ENCODE assay signal across 10 cellular contexts in the genomic region with DNA sequence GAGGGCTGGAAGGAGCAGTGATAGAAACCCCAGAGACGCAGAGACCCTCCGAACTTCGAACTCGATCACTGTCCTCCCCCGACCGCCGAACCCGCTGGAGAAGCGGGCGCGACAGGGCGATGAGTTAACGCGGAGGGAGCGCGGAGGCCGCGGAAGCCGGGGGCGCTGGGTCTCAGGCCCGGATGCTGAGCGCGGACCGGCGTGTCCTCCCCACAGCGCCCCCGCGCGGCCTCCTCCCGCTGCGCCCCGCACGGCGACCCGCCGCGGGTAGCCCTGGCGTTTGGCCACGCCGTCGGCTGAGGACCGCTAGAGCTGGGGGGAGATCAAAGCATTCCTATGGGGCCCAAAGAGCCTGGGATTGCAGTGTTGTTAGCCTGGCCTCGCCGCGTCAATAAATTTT. TPM values are rescaled to one million over a fixed set of nuclear protein-coding genes. Genes with fewer than 3 reads are reported as not detected.
DNase-seq lines count a peak whose midpoint lies in the region; ATAC-seq and TF ChIP-seq lines count a peak whose summit lies in the region.
"Had no signal": no experiment of that assay in that cellular context is flagged by ENCODE, and none has a peak within 500 bp of the region (broad histone marks: within the 10 kb centered on the region; RNA-seq: fewer than 3 reads in every experiment).

No MANE protein-coding gene starts in this region.

- ATAC-seq in CD8-positive, alpha-beta T cell, result no peak
- peak; percentile 30 to 51 for ATAC-seq in naive thymus-derived CD8-positive, alpha-beta T cell
- ATAC-seq in GM21423 (IDR thresholded peaks at IDR 0.05; ENCODE audit: unreplicated experiment) (no peak), GM21576 (IDR thresholded peaks at IDR 0.05; ENCODE audit: unreplicated experiment) (no peak)
- ATAC-seq: left lobe of liver had no signal

- no peaks in the 10 kb centered on the region for H3K36me3 Mint-ChIP-seq in CD8-positive, alpha-beta T cell
- H3K36me3 Mint-ChIP-seq in naive thymus-derived CD8-positive, alpha-beta T cell, result peaks cover 0 to 6% (median 5%) of the 10 kb centered on the region in 3 donors

- H3K4me3 Mint-ChIP-seq in CD8-positive, alpha-beta T cell, result peak overlapping the region; percentile 15
- H3K4me3 Mint-ChIP-seq in naive thymus-derived CD8-positive, alpha-beta T cell, result peak overlapping the region in 9 of 10 donors; percentile 28 to 68 (median 58)

- no peak for TF ChIP-seq POLR2A in lower leg skin (IDR thresholded peaks at IDR 0.05)

- intact Hi-C loops in CD8-positive, alpha-beta T cell (cut with DNase I, micrococcal nuclease), result no loop called here
- intact Hi-C loops in colonic mucosa (cut with DNase I), result no loop called here
- intact Hi-C loops in lower leg skin (cut with DNase I; ENCODE audit: low total_unique reads), result no loop called here

- POLR2A ChIA-PET in CD8-positive, alpha-beta T cell (lab: Charles Lee), result no interaction called here
- POLR2A ChIA-PET in naive thymus-derived CD8-positive, alpha-beta T cell (lab: Charles Lee), result no interaction called here

- DNase-seq in CD8-positive, alpha-beta T cell, result no peak
- DNase-seq in HAP-1 (ENCODE audit: low spot score in 2 of 2), result peak in 1 of 2 experiments; percentile 74
- DNase-seq in colonic mucosa, result peak; percentile 48
- peak in 1 of 10 donors; percentile 18 for DNase-seq in naive thymus-derived CD8-positive, alpha-beta T cell
- DNase-seq in dedifferentiated amniotic fluid mesenchymal stem cell (ENCODE audit: extremely low spot score), result no peak
- DNase-seq in lower leg skin (ENCODE audit: low spot score in 2 of 2), result no peak
- DNase-seq: NCI-H146 had no signal

- no peaks in the 10 kb centered on the region for H3K9me3 Mint-ChIP-seq in CD8-positive, alpha-beta T cell
- H3K9me3 Mint-ChIP-seq in naive thymus-derived CD8-positive, alpha-beta T cell, result peaks cover 0 to 22% (median 3%) of the 10 kb centered on the region in 9 donors

- H3K36me3 ChIP-seq in CD8-positive, alpha-beta T cell (ENCODE audit: insufficient read depth, low read length), result no peaks in the 10 kb centered on the region
- H3K36me3 ChIP-seq in HAP-1 (replicated peaks), result no peaks in the 10 kb centered on the region
- H3K36me3 ChIP-seq in colonic mucosa, result no peaks in the 10 kb centered on the region

- in situ Hi-C loops in HAP-1 (cut with MboI; ENCODE audit: low sequenced_read_pairs), result no loop called here

- no peak for TF ChIP-seq CTCF in CD8-positive, alpha-beta T cell (IDR thresholded peaks at IDR 0.05)
- TF ChIP-seq CTCF in colonic mucosa (IDR thresholded peaks at IDR 0.05) (peak; percentile 37), lower leg skin (IDR thresholded peaks at IDR 0.05) (no peak)

- WGBS in lower leg skin, 2 donors, result 4 to 10% methylated on average over 22 to 24 of the region's 45 CpGs

- CTCF ChIA-PET in CD8-positive, alpha-beta T cell (lab: Charles Lee), result interaction anchor here (1.3 kb wide), 1 partner anchor 10 kb away, joined by 3 read pairs; no protein-coding TSS in a partner anchor

- no peak overlapping the region for H3K27ac ChIP-seq in CD8-positive, alpha-beta T cell (ENCODE audit: low read depth, low read length)
- H3K27ac ChIP-seq in colonic mucosa, result no peak overlapping the region

- H3K4me1 Mint-ChIP-seq in CD8-positive, alpha-beta T cell (ENCODE audit: low read depth), result peaks cover 22% of the 10 kb centered on the region
- H3K4me1 Mint-ChIP-seq in naive thymus-derived CD8-positive, alpha-beta T cell, result peaks cover 7 to 31% (median 24%) of the 10 kb centered on the region in 4 donors

- H3K9ac ChIP-seq in colonic mucosa (ENCODE audit: low read depth in 2 of 2, low read length in 2 of 2), result no peak overlapping the region

- peaks cover 31% of the 10 kb centered on the region for H3K27me3 ChIP-seq in CD8-positive, alpha-beta T cell (ENCODE audit: insufficient read depth, low read length)
- H3K27me3 ChIP-seq in HAP-1 (ENCODE audit: low read depth), result peaks cover 11% of the 10 kb centered on the region; the same call in 1 of the 2 replicates
- H3K27me3 ChIP-seq in colonic mucosa, result peaks cover 60% of the 10 kb centered on the region

- H3K27me3 Mint-ChIP-seq in CD8-positive, alpha-beta T cell (ENCODE audit: low read depth), result peaks cover 63% of the 10 kb centered on the region
- peaks cover 39 to 85% (median 75%) of the 10 kb centered on the region in 5 donors for H3K27me3 Mint-ChIP-seq in naive thymus-derived CD8-positive, alpha-beta T cell

- H3K4me3 ChIP-seq in CD8-positive, alpha-beta T cell (ENCODE audit: low read depth, low read length), result no peak overlapping the region
- H3K4me3 ChIP-seq in HAP-1 (peak overlapping the region; percentile 9; the same call in 1 of the 2 replicates), colonic mucosa (peak overlapping the region; percentile 34), lower leg skin (ENCODE audit: low read depth, poor library complexity, severe bottlenecking) (no peak overlapping the region)

- peaks cover 11% of the 10 kb centered on the region for H3K4me1 ChIP-seq in CD8-positive, alpha-beta T cell (ENCODE audit: insufficient read depth, low read length)
- H3K4me1 ChIP-seq in HAP-1 (no peaks in the 10 kb centered on the region), colonic mucosa (no peaks in the 10 kb centered on the region)

- no peaks in the 10 kb centered on the region for H3K9me3 ChIP-seq in CD8-positive, alpha-beta T cell (ENCODE audit: low read length)
- H3K9me3 ChIP-seq in HAP-1 (no peaks in the 10 kb centered on the region), colonic mucosa (no peaks in the 10 kb centered on the region)

- no peak overlapping the region for H3K27ac Mint-ChIP-seq in CD8-positive, alpha-beta T cell
- no peak overlapping the region for H3K27ac Mint-ChIP-seq in naive thymus-derived CD8-positive, alpha-beta T cell

RNA-seq across cellular contexts. Expression of gene DMRT2, which starts 7.7 kb away (rescaled TPM):
- not detected for total RNA-seq in CD8-positive, alpha-beta T cell
- 10 to 100 TPM in 1 of 2 donors, 1 to 10 TPM in 1; 8.7 to 15.9 TPM for total RNA-seq in colonic mucosa
- total RNA-seq in naive thymus-derived CD8-positive, alpha-beta T cell, result not detected
- not detected for polyA plus RNA-seq in naive thymus-derived CD8-positive, alpha-beta T cell
- total RNA-seq in lower leg skin, result under 1 TPM in 2 of 4 donors, not detected in 2; 0.22 to 0.81 TPM
- total RNA-seq: left lobe of liver had no signal

Comparison
In these comparisons a context has a peak if more than half of its experiments do, and no peak if none do; other contexts are left out.
1. ATAC-seq: peak in naive thymus-derived CD8-positive, alpha-beta T cell (2 of 2); none in CD8-positive, alpha-beta T cell (single experiment), GM21423 (single experiment) and GM21576 (single experiment).
2. H3K4me3 ChIP-seq: peak in HAP-1 (single experiment) and colonic mucosa (single experiment); none in CD8-positive, alpha-beta T cell (single experiment) and lower leg skin (single experiment).
3. RNA of gene DMRT2, which starts 7.7 kb away (total RNA-seq): 8.7 to 15.9 TPM in colonic mucosa; 0.22 to 0.81 TPM in lower leg skin, not detected in CD8-positive, alpha-beta T cell and not detected in naive thymus-derived CD8-positive, alpha-beta T cell; every median in the first group is over 4 times any median in the second.